Comparison of ENCODE assay signal across 8 cellular contexts in the genomic region with DNA sequence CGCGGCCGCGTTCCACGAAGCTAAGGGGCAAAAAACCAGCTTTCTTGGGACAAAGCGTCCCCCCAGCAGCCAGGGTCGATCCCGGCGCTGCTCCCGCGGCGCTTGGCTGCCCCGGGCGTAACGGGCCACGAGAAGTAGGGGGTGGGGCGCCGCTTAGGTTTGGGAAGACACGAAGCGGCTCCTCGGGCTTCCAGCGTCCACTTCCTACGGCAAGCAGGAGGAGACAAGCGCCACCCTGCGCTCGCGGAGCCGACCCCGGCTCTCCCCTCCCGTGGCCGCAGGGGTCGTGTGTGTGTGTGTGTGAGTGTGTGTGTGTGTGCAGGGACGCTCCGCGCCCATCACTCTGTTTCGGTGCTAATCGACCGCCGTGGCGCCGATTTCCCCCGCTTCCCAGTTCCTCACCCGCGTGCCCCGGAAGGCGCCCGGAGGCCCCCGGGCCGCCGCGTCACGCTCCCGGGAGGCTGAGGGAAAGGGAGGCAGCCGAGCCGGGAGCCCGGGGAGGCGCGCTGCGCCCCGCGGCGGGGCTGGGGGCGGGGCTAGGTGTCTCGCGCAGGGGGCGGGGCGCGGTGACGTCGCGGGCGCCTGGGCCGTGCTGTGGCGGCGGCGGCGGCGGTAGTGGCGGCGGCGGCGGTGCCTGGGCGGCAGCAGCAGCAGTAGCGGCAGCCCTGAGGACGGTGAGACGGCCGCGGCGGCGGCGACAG. TPM values are rescaled to one million over a fixed set of nuclear protein-coding genes. Genes with fewer than 3 reads are reported as not detected.
DNase-seq lines count a peak whose midpoint lies in the region; ATAC-seq and TF ChIP-seq lines count a peak whose summit lies in the region.

A gene (plus strand): TSS at position 575 of the 701 bp plus-strand sequence. CDS start 36,681 bp downstream, outside the sequence.

- peaks cover 0 to 48% (median 29%) of the 10 kb centered on the region in 9 donors for H3K4me1 ChIP-seq in heart right ventricle

- H3K27ac Mint-ChIP-seq in T-helper 1 cell treated with Interleukin-12 subunit alpha and Interleukin-12 subunit beta and Interleukin-4 antibody, amounts not matched to agents 30 μg/mL and 1 μg/mL, for 36 hours = peak within 1 kb of the TSS; percentile 94
- H3K27ac Mint-ChIP-seq in type B pancreatic cell = peak within 1 kb of the TSS; percentile 99

- DNase-seq in GM06990 (ENCODE audit: extremely low read depth, insufficient read length) (peak; percentile 80), HFF-Myc (ENCODE audit: extremely low read depth, low read depth) (peak; percentile 49), NCI-H1092 (lab: John Stamatoyannopoulos, UW) (peak; percentile 91), amniotic epithelial cell (ENCODE audit: low read depth) (peak; percentile 87), heart right ventricle (peak; percentile 90 to 91), posterior vena cava (ENCODE audit: low spot score) (peak; percentile 96), type B pancreatic cell (ENCODE audit: extremely low spot score, unreplicated experiment) (peak; percentile 91)

- no peaks in the 10 kb centered on the region for H3K36me3 ChIP-seq in GM06990 (ENCODE audit: control insufficient read depth, insufficient read depth, low read length)
- H3K36me3 ChIP-seq in heart right ventricle = peaks cover 0 to 5% (median 0%) of the 10 kb centered on the region in 9 donors

- peak; percentile 95 to 98 (median 96) for ATAC-seq in heart right ventricle

- intact Hi-C loops in heart right ventricle (cut with DNase I) = loop anchor here in 6 of 10 donors (1.0 to 10.0 kb wide), 7 partner anchors 41 to 902 kb away; a partner anchor contains a TSS
- intact Hi-C loops in posterior vena cava (cut with DNase I) = loop anchor here in 1 of 2 donors (5.0 kb wide), 1 partner anchor 92 kb away; no protein-coding TSS in a partner anchor

- H3K4me1 Mint-ChIP-seq in T-helper 1 cell treated with Interleukin-12 subunit alpha and Interleukin-12 subunit beta and Interleukin-4 antibody, amounts not matched to agents 30 μg/mL and 1 μg/mL, for 36 hours (ENCODE audit: low read depth) = peaks cover 32% of the 10 kb centered on the region
- H3K4me1 Mint-ChIP-seq in type B pancreatic cell (ENCODE audit: unreplicated experiment) = peaks cover 17% of the 10 kb centered on the region

- H3K4me3 ChIP-seq in GM06990 (replicated peaks; ENCODE audit: low read depth, low read length) = peak within 1 kb of the TSS; percentile 77
- peak within 1 kb of the TSS; percentile 66 for H3K4me3 ChIP-seq in HFF-Myc (replicated peaks; ENCODE audit: low read depth, low read length)
- peak within 1 kb of the TSS; percentile 80 to 96 (median 90) for H3K4me3 ChIP-seq in heart right ventricle

- WGBS in heart right ventricle, 2 donors = 0% methylated on average over 29 to 90 of the region's 91 CpGs

- TF ChIP-seq CTCF in GM06990 (IDR thresholded peaks at IDR 0.05; ENCODE audit: insufficient read depth, low read length, poor library complexity, severe bottlenecking) = no peak
- no peak for TF ChIP-seq CTCF in HFF-Myc (IDR thresholded peaks at IDR 0.05; ENCODE audit: low read depth, low read length, missing control alignments)
- TF ChIP-seq CTCF in heart right ventricle (IDR thresholded peaks at IDR 0.05) = peak in 2 of 9 donors; percentile 9 to 34
- no peak for TF ChIP-seq CTCF in type B pancreatic cell (conservative IDR thresholded peaks at IDR 0.05)

- H3K4me3 Mint-ChIP-seq in T-helper 1 cell treated with Interleukin-12 subunit alpha and Interleukin-12 subunit beta and Interleukin-4 antibody, amounts not matched to agents 30 μg/mL and 1 μg/mL, for 36 hours = peak within 1 kb of the TSS; percentile 97
- H3K4me3 Mint-ChIP-seq in type B pancreatic cell = peak within 1 kb of the TSS; percentile 98

- H3K27me3 ChIP-seq in GM06990 (replicated peaks; ENCODE audit: control insufficient read depth, insufficient read depth, low read length) (no peaks in the 10 kb centered on the region; the same call in 1 of the 2 replicates), heart right ventricle (no peaks in the 10 kb centered on the region)

- peak within 1 kb of the TSS; percentile 94 to 100 (median 98) for H3K27ac ChIP-seq in heart right ventricle

- no peaks in the 10 kb centered on the region for H3K27me3 Mint-ChIP-seq in T-helper 1 cell treated with Interleukin-12 subunit alpha and Interleukin-12 subunit beta and Interleukin-4 antibody, amounts not matched to agents 30 μg/mL and 1 μg/mL, for 36 hours (ENCODE audit: low read depth)
- peaks cover 4% of the 10 kb centered on the region for H3K27me3 Mint-ChIP-seq in type B pancreatic cell

- no peaks in the 10 kb centered on the region for H3K9me3 Mint-ChIP-seq in T-helper 1 cell treated with Interleukin-12 subunit alpha and Interleukin-12 subunit beta and Interleukin-4 antibody, amounts not matched to agents 30 μg/mL and 1 μg/mL, for 36 hours
- no peaks in the 10 kb centered on the region for H3K9me3 Mint-ChIP-seq in type B pancreatic cell

- H3K9me3 ChIP-seq in heart right ventricle = no peaks in the 10 kb centered on the region

- peaks cover 8% of the 10 kb centered on the region for H3K36me3 Mint-ChIP-seq in T-helper 1 cell treated with Interleukin-12 subunit alpha and Interleukin-12 subunit beta and Interleukin-4 antibody, amounts not matched to agents 30 μg/mL and 1 μg/mL, for 36 hours (ENCODE audit: low read depth)
- peaks cover 3% of the 10 kb centered on the region for H3K36me3 Mint-ChIP-seq in type B pancreatic cell

RNA-seq across cellular contexts. Expression of the gene that starts here (rescaled TPM):
- total RNA-seq in heart right ventricle = 10 to 100 TPM; 37.7 to 67.5 (median 49.5) TPM
- 10 to 100 TPM in 1 of 2 donors, 1 to 10 TPM in 1; 6.5 to 23.0 TPM for polyA plus RNA-seq in heart right ventricle
- total RNA-seq in posterior vena cava = 10 to 100 TPM; 84.0 to 92.2 TPM
- total RNA-seq in type B pancreatic cell (ENCODE audit: low replicate concordance) = 62.8 and 83.5 TPM in 2 replicates

Comparison
In these comparisons a context has a peak if more than half of its experiments do, and no peak if none do; other contexts are left out.
1. Peak in every context shown above with its lines: DNase-seq, ATAC-seq, H3K4me3 ChIP-seq and H3K27ac ChIP-seq.